22 cellular contexts compared by ENCODE assay signal in the genomic region with DNA sequence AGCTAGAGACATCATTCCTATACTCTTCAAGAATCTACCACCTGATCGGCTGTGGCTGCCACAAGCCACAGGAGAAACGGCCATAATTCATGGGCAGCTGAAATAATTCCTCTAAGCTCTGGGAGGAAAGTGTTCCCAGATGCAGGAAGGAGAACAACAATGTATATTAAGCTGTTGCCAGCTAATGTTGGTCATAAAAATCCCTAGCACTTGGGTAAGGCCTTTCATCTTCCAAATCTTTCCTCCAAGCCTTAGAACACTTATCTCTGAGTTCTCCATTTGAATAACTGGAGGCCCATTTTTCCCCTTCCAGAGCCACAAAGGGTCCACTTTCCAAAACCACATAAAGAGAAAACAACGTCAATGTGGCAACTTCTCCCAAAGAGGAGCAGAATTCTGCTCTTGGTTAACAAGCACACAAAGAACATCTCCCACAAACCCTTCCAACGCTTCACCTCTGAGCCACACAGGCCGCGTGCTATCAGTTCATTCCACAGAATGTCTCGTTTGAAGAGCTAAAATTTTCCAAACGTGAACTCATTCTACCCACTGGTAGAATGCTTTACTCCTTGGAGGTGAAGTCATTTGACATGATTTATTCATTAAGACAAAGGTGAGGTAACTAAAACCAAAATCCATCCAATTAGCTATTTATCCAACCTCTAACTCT. TPM values are rescaled to one million over a fixed set of nuclear protein-coding genes. Genes with fewer than 3 reads are reported as not detected.
DNase-seq lines count a peak whose midpoint lies in the region; TF ChIP-seq lines count a peak whose summit lies in the region.
"Had no signal": no experiment of that assay in that cellular context is flagged by ENCODE, and none has a peak within 500 bp of the region (broad histone marks: within the 10 kb centered on the region; RNA-seq: fewer than 3 reads in every experiment).

No MANE protein-coding gene starts in this region.

- H3K4me3 ChIP-seq in astrocyte of the cerebellum (ENCODE audit: low read depth, low read length): no peak overlapping the region
- H3K4me3 ChIP-seq in hepatocyte: no peak overlapping the region
- H3K4me3 ChIP-seq in mammary epithelial cell (replicated peaks in 1 of 3; ENCODE audit: insufficient read depth in 1 of 3, low read depth in 2 of 3, low read length in 3 of 3): no peak overlapping the region
- H3K4me3 ChIP-seq: A549, GM12878, GM23248, Peyer's patch, SK-N-MC had no signal

- DNase-seq in AG08395 (ENCODE audit: low spot score) (peak; percentile 51), HCEC 1CT (peak; percentile 28), astrocyte of the cerebellum (ENCODE audit: low read depth) (peak; percentile 47), hepatocyte (ENCODE audit: low spot score) (no peak), COLO829 (ENCODE audit: low spot score) (no peak), mammary epithelial cell (no peak), SW 1271 (lab: John Stamatoyannopoulos, UW) (no peak)
- no peak for DNase-seq in activated effector memory CD4-positive, alpha-beta T cell treated with anti-CD3 and anti-CD28 coated beads, Interleukin-2, amount 50 U/mL, for 16 hours
- DNase-seq: activated CD4-positive, alpha-beta memory T cell treated with anti-CD3 and anti-CD28 coated beads, Interleukin-2, amount 10 ng/mL, durations not matched to agents 7 days and 5 days; activated naive CD4-positive, alpha-beta T cell; activated T-cell treated with anti-CD3 and anti-CD28 coated beads for 4 hours; DMS 273 treated with DMSO at 0.1 percent for 48 hours; effector memory CD8-positive, alpha-beta T cell; GDM1; NCI-H1092; NCI-H2081; Peyer's patch; stimulated activated CD4-positive, alpha-beta T cell treated with anti-CD3 and anti-CD28 coated beads, Interleukin-12 subunit alpha, Interleukin-12 subunit beta, amount 100 ng/mL, for 4 hours had no signal

- H2AFZ ChIP-seq in hepatocyte: no peak overlapping the region
- no peak overlapping the region for H2AFZ ChIP-seq in mammary epithelial cell (ENCODE audit: low read depth, low read length)
- H2AFZ ChIP-seq: GM23248 had no signal

- no peak overlapping the region for H3K4me2 ChIP-seq in hepatocyte
- no peak overlapping the region for H3K4me2 ChIP-seq in mammary epithelial cell (ENCODE audit: insufficient read depth, low read depth, low read length)
- H3K4me2 ChIP-seq: A549 had no signal

- H3K9me2 ChIP-seq in hepatocyte (replicated peaks; ENCODE audit: insufficient read depth): no peaks in the 10 kb centered on the region

- H3K27ac ChIP-seq in hepatocyte (peak overlapping the region; percentile 47), mammary epithelial cell (ENCODE audit: insufficient read depth, low read depth, low read length) (no peak overlapping the region)
- H3K27ac ChIP-seq: GM23248, Peyer's patch, SK-N-MC had no signal

- in situ Hi-C loops in astrocyte of the cerebellum (cut with HindIII; ENCODE audit: low sequenced_read_pairs): loop anchor here (25.0 kb wide), 1 partner anchor 464 kb away; no protein-coding TSS in a partner anchor
- in situ Hi-C loops in mammary epithelial cell (cut with MboI; ENCODE audit: low sequenced_read_pairs in 2 of 2): loop anchor here in 1 of 2 donors (25.0 kb wide), 1 partner anchor 239 kb away; no protein-coding TSS in a partner anchor

- BruUV-seq in mammary epithelial cell (replicated peaks; lab: Mats Ljungman, UMichigan): no TSS peak

- H3K9me3 ChIP-seq in hepatocyte (ENCODE audit: low read depth) (no peaks in the 10 kb centered on the region), mammary epithelial cell (replicated peaks; ENCODE audit: insufficient read depth, low read length) (no peaks in the 10 kb centered on the region)
- H3K9me3 ChIP-seq: A549, Peyer's patch had no signal

- peaks cover 24% of the 10 kb centered on the region for H3K79me2 ChIP-seq in hepatocyte
- H3K79me2 ChIP-seq in mammary epithelial cell (ENCODE audit: insufficient read depth, low read length): peaks cover 76% of the 10 kb centered on the region

- H3K4me1 ChIP-seq in hepatocyte (ENCODE audit: insufficient read depth) (peaks cover 8% of the 10 kb centered on the region), mammary epithelial cell (ENCODE audit: insufficient read depth, low read length) (peaks cover 38% of the 10 kb centered on the region)

- intact Hi-C loops in mammary epithelial cell (cut with micrococcal nuclease): no loop called here

- 63% methylated on average over 8 of the region's 8 CpGs for whole genome bisulfite sequencing in hepatocyte (ENCODE audit: low lambda C conversion rate, missing lambda C conversion rate)
- WGBS in mammary epithelial cell (ENCODE audit: low coverage, missing lambda C conversion rate): 87% methylated on average over 8 of the region's 8 CpGs

- dilution Hi-C loops in mammary epithelial cell (cut with HindIII; ENCODE audit: low sequenced_read_pairs): loop anchor here (25.0 kb wide), 2 partner anchors 239 to 464 kb away; no protein-coding TSS in a partner anchor

- TF ChIP-seq CTCF in astrocyte of the cerebellum (IDR thresholded peaks at IDR 0.05; ENCODE audit: low read depth, low read length, missing control alignments) (peak; percentile 8), hepatocyte (IDR thresholded peaks at IDR 0.05; ENCODE audit: poor library complexity) (no peak), mammary epithelial cell (conservative IDR thresholded peaks at IDR 0.05 in 1 of 2, IDR thresholded peaks at IDR 0.05 in 1 of 2; ENCODE audit: extremely low read depth in 1 of 2, insufficient read depth in 1 of 2, low read depth in 1 of 2, low read length in 2 of 2) (no peak)

- no peaks in the 10 kb centered on the region for H4K20me1 ChIP-seq in hepatocyte (ENCODE audit: insufficient read depth, poor library complexity, severe bottlenecking)
- no peaks in the 10 kb centered on the region for H4K20me1 ChIP-seq in mammary epithelial cell (ENCODE audit: insufficient read depth, low read length)

- CTCF ChIA-PET in mammary epithelial cell (lab: Charles Lee; ENCODE audit: low non-redundant PET): no interaction called here

- H3K27me3 ChIP-seq in hepatocyte (no peaks in the 10 kb centered on the region), mammary epithelial cell (ENCODE audit: insufficient read depth, low read length) (no peaks in the 10 kb centered on the region)
- H3K27me3 ChIP-seq: Peyer's patch had no signal

- H3K36me3 ChIP-seq in hepatocyte (replicated peaks; ENCODE audit: insufficient read depth, low read depth) (no peaks in the 10 kb centered on the region), mammary epithelial cell (ENCODE audit: insufficient read depth, low read length) (no peaks in the 10 kb centered on the region)
- H3K36me3 ChIP-seq: Peyer's patch had no signal

- no peak overlapping the region for H3K9ac ChIP-seq in mammary epithelial cell (ENCODE audit: insufficient read depth, low read length)
- H3K9ac ChIP-seq: GM23248 had no signal

RNA-seq across cellular contexts. Expression of gene KCNMA1, which starts 11.2 kb away (rescaled TPM):
- total RNA-seq in hepatocyte (26.0 and 42.6 TPM in 2 replicates), mammary epithelial cell (10 to 100 TPM in 1 of 2 donors, 1 to 10 TPM in 1; 3.8 to 45.9 TPM)
- polyA plus RNA-seq in hepatocyte (69.1 and 73.3 TPM in 2 replicates), mammary epithelial cell (29.7 TPM)
- 62.8 TPM for polyA minus RNA-seq in mammary epithelial cell

Comparison
In these comparisons a context has a peak if more than half of its experiments do, and no peak if none do; other contexts are left out.
1. DNase-seq: peak in AG08395 (single experiment), HCEC 1CT (single experiment) and astrocyte of the cerebellum (single experiment); none in hepatocyte (single experiment), COLO829 (single experiment), activated effector memory CD4-positive, alpha-beta T cell treated with anti-CD3 and anti-CD28 coated beads, Interleukin-2, amount 50 U/mL, for 16 hours (single experiment), mammary epithelial cell (single experiment) and SW 1271 (0 of 2).